In genomic region chr7:70694357-70694908, GRCh38 we compare ENCODE assay signal across 9 cellular contexts.
DNase-seq lines count a peak whose midpoint lies in the region; ATAC-seq, FAIRE-seq and TF ChIP-seq lines count a peak whose summit lies in the region.
"Had no signal": no experiment of that assay in that cellular context is flagged by ENCODE, and none has a peak within 500 bp of the region (broad histone marks: within the 10 kb centered on the region; RNA-seq: fewer than 3 reads in every experiment).

No MANE protein-coding gene starts in this region.

- no peak for FAIRE-seq in H54 (lab: Jason Lieb, UNC)
- no peak for FAIRE-seq in astrocyte (lab: Jason Lieb, UNC)
- FAIRE-seq: G401.6 had no signal

- H3K27me3 ChIP-seq in astrocyte (ENCODE audit: insufficient read depth, low read length) (no peaks in the 10 kb centered on the region), iPS-15b (ENCODE audit: control insufficient read depth, insufficient read depth, low read length) (peaks cover 14% of the 10 kb centered on the region), gastrocnemius medialis (no peaks in the 10 kb centered on the region)

- H3K9ac ChIP-seq in astrocyte (ENCODE audit: low read length), result peak overlapping the region; percentile 92
- H3K9ac ChIP-seq in iPS-15b (ENCODE audit: low read depth, low read length), result peak overlapping the region; percentile 88

- TF ChIP-seq POLR2A in H54 (IDR thresholded peaks at IDR 0.05; ENCODE audit: low read depth, low read length), result 0 out of 2 replicates have a peak, but pooled peaks have one; percentile 3
- TF ChIP-seq POLR2A in gastrocnemius medialis (IDR thresholded peaks at IDR 0.05), result no peak

- no peaks in the 10 kb centered on the region for H3K9me3 ChIP-seq in astrocyte (ENCODE audit: insufficient read depth, low read depth, low read length)
- no peaks in the 10 kb centered on the region for H3K9me3 ChIP-seq in iPS-15b (ENCODE audit: control insufficient read depth, insufficient read depth, low read length)
- H3K9me3 ChIP-seq in gastrocnemius medialis, result no peaks in the 10 kb centered on the region

- H3K4me2 ChIP-seq in astrocyte (ENCODE audit: low read length), result peak overlapping the region; percentile 93

- H3K4me1 Mint-ChIP-seq in astrocyte (ENCODE audit: low read depth, unreplicated experiment), result peaks cover 19% of the 10 kb centered on the region

- peaks cover 48% of the 10 kb centered on the region for H3K79me2 ChIP-seq in astrocyte (ENCODE audit: insufficient read depth, low read length)

- peak overlapping the region; percentile 57 for H2AFZ ChIP-seq in astrocyte (ENCODE audit: low read depth, low read length)

- TF ChIP-seq CTCF in astrocyte (IDR thresholded peaks at IDR 0.05; ENCODE audit: insufficient read depth, low read depth, low read length) (no peak), gastrocnemius medialis (IDR thresholded peaks at IDR 0.05 in 4 of 5, conservative IDR thresholded peaks at IDR 0.05 in 1 of 5) (no peak)

- H3K4me1 ChIP-seq in astrocyte (ENCODE audit: insufficient read depth, low read length), result peaks cover 5% of the 10 kb centered on the region
- H3K4me1 ChIP-seq in iPS-15b (ENCODE audit: control insufficient read depth, insufficient read depth, low read length), result peaks cover 22% of the 10 kb centered on the region
- peaks cover 9 to 42% of the 10 kb centered on the region in 2 donors for H3K4me1 ChIP-seq in gastrocnemius medialis

- peak; percentile 34 for DNase-seq in NCI-H2171 (lab: John Stamatoyannopoulos, UW)
- DNase-seq in NCI-H2171 treated with DMSO at 0.1 percent for 48 hours (lab: John Stamatoyannopoulos, UW), result no peak
- no peak for DNase-seq in H54 (ENCODE audit: insufficient read length, low spot score)
- peak; percentile 40 for DNase-seq in NCI-H1092 treated with DMSO at 0.1 percent for 48 hours (lab: John Stamatoyannopoulos, UW)
- DNase-seq in astrocyte (ENCODE audit: low read depth), result peak; percentile 29
- DNase-seq in gastrocnemius medialis, result peak in 1 of 2 donors; percentile 40
- no peak for DNase-seq in foreskin melanocyte

- intact Hi-C loops in gastrocnemius medialis (cut with DNase I; ENCODE audit: low total_unique reads), result loop anchor here (10.0 kb wide), 1 partner anchor 540 kb away; no protein-coding TSS in a partner anchor

- H3K27me3 Mint-ChIP-seq in astrocyte (ENCODE audit: low read depth, unreplicated experiment), result no peaks in the 10 kb centered on the region

- H3K36me3 Mint-ChIP-seq in astrocyte (ENCODE audit: low read depth, unreplicated experiment), result no peaks in the 10 kb centered on the region

- ATAC-seq in gastrocnemius medialis, result peak; percentile 52 to 61

- H3K4me3 ChIP-seq in astrocyte (ENCODE audit: insufficient read depth, low read depth, low read length) (peak overlapping the region; percentile 78), iPS-15b (ENCODE audit: low read depth, low read length) (peak overlapping the region; percentile 78), gastrocnemius medialis (peak overlapping the region; percentile 70 to 95 (median 84))

- peaks cover 33% of the 10 kb centered on the region for H4K20me1 ChIP-seq in astrocyte (ENCODE audit: insufficient read depth, low read length)

- no peaks in the 10 kb centered on the region for H3K9me3 Mint-ChIP-seq in astrocyte (ENCODE audit: unreplicated experiment)

- H3K36me3 ChIP-seq in astrocyte (ENCODE audit: insufficient read depth, low read length), result peaks cover 5% of the 10 kb centered on the region
- no peaks in the 10 kb centered on the region for H3K36me3 ChIP-seq in iPS-15b (ENCODE audit: control insufficient read depth, insufficient read depth, low read length)
- H3K36me3 ChIP-seq in gastrocnemius medialis, result no peaks in the 10 kb centered on the region

- in situ Hi-C loops in gastrocnemius medialis (cut with MboI; ENCODE audit: low sequenced_read_pairs in 4 of 4), result loop anchor here in 1 of 4 donors (25.0 kb wide), 1 partner anchor 632 kb away; no protein-coding TSS in a partner anchor

- H3K27ac ChIP-seq in astrocyte (ENCODE audit: low read depth, low read length) (peak overlapping the region; percentile 83), gastrocnemius medialis (peak overlapping the region; percentile 80 to 93 (median 86))

- peak overlapping the region; percentile 80 for H3K27ac Mint-ChIP-seq in astrocyte (ENCODE audit: unreplicated experiment)

- peak overlapping the region; percentile 99 for H3K4me3 Mint-ChIP-seq in astrocyte (ENCODE audit: unreplicated experiment)

Comparison
In these comparisons a context has a peak if more than half of its experiments do, and no peak if none do; other contexts are left out.
1. DNase-seq: peak in NCI-H2171 (single experiment), NCI-H1092 treated with DMSO at 0.1 percent for 48 hours (single experiment) and astrocyte (single experiment); none in NCI-H2171 treated with DMSO at 0.1 percent for 48 hours (single experiment), H54 (single experiment) and foreskin melanocyte (single experiment).
2. Peak in every context shown above with its lines, with median percentiles within 50 percentile points of each other: H3K4me3 ChIP-seq.